25 cellular contexts compared by ENCODE assay signal in genomic region chr16:61581417-61582046, GRCh38.
"Had no signal": no experiment of that assay in that cellular context is flagged by ENCODE, and none has a peak within 500 bp of the region (broad histone marks: within the 10 kb centered on the region; RNA-seq: fewer than 3 reads in every experiment).

No MANE protein-coding gene starts in this region.

- H3K36me3 Mint-ChIP-seq: activated naive CD8-positive, alpha-beta T cell; brain had no signal

- DNase-seq: activated CD4-positive, alpha-beta T cell treated with anti-CD3 and anti-CD28 coated beads for 36 hours; activated CD8-positive, alpha-beta T cell treated with anti-CD3 and anti-CD28 coated beads for 36 hours; activated gamma-delta T cell; activated naive CD4-positive, alpha-beta T cell treated with anti-CD3 and anti-CD28 coated beads for 36 hours; activated T-cell treated with anti-CD3 and anti-CD28 coated beads, Interleukin-2, amount 50 U/mL, for 48 hours; amygdala; Karpas-422; MM.1S; NCI-H1105; NCI-H1436; NCI-H1694 treated with DMSO at 0.1 percent for 48 hours; NCI-H2029 treated with DMSO at 0.1 percent for 48 hours; NCI-H345; NCI-H510A treated with DMSO at 0.1 percent for 48 hours; NCI-H69; SHP77 treated with DMSO at 0.1 percent for 48 hours; T-helper 1 cell; WERI-Rb-1 had no signal

- H3K4me1 Mint-ChIP-seq: activated CD4-positive, alpha-beta T cell treated with anti-CD3 and anti-CD28 coated beads for 36 hours; activated T-helper 17 cell treated with anti-CD3 and anti-CD28 coated beads, Interleukin-2, amount 50 U/mL, for 72 hours; brain had no signal

- H3K4me3 Mint-ChIP-seq: activated CD4-positive, alpha-beta T cell treated with anti-CD3 and anti-CD28 coated beads for 36 hours; activated CD8-positive, alpha-beta T cell treated with anti-CD3 and anti-CD28 coated beads for 36 hours; activated naive CD4-positive, alpha-beta T cell treated with anti-CD3 and anti-CD28 coated beads for 36 hours; activated naive CD8-positive, alpha-beta T cell; activated T-helper 17 cell treated with anti-CD3 and anti-CD28 coated beads, Interleukin-2, amount 50 U/mL, for 72 hours; brain had no signal

- H3K36me3 ChIP-seq: WERI-Rb-1 had no signal

- H3K27ac Mint-ChIP-seq: activated CD4-positive, alpha-beta T cell treated with anti-CD3 and anti-CD28 coated beads for 36 hours; activated CD8-positive, alpha-beta T cell treated with anti-CD3 and anti-CD28 coated beads for 36 hours; activated naive CD4-positive, alpha-beta T cell treated with anti-CD3 and anti-CD28 coated beads for 36 hours; activated naive CD8-positive, alpha-beta T cell; activated T-helper 17 cell treated with anti-CD3 and anti-CD28 coated beads, Interleukin-2, amount 50 U/mL, for 72 hours; brain had no signal

- H3K9me3 Mint-ChIP-seq: brain had no signal

- H3K4me3 ChIP-seq: K562, SK-N-MC had no signal

- H3K27ac ChIP-seq: SK-N-MC, WERI-Rb-1 had no signal

- ATAC-seq: activated CD4-positive, alpha-beta T cell treated with anti-CD3 and anti-CD28 coated beads for 36 hours; activated CD8-positive, alpha-beta T cell treated with anti-CD3 and anti-CD28 coated beads for 36 hours; activated T-helper 17 cell treated with anti-CD3 and anti-CD28 coated beads, Interleukin-2, amount 50 U/mL, for 72 hours; K562 had no signal

- H3K27me3 Mint-ChIP-seq: activated CD4-positive, alpha-beta T cell treated with anti-CD3 and anti-CD28 coated beads for 36 hours; activated CD8-positive, alpha-beta T cell treated with anti-CD3 and anti-CD28 coated beads for 36 hours; activated naive CD8-positive, alpha-beta T cell; activated T-helper 17 cell treated with anti-CD3 and anti-CD28 coated beads, Interleukin-2, amount 50 U/mL, for 72 hours; brain had no signal

- FAIRE-seq: astrocyte, K562, RCC 7860 had no signal
